ENCODE assay signal across 18 cellular contexts in the genomic region with DNA sequence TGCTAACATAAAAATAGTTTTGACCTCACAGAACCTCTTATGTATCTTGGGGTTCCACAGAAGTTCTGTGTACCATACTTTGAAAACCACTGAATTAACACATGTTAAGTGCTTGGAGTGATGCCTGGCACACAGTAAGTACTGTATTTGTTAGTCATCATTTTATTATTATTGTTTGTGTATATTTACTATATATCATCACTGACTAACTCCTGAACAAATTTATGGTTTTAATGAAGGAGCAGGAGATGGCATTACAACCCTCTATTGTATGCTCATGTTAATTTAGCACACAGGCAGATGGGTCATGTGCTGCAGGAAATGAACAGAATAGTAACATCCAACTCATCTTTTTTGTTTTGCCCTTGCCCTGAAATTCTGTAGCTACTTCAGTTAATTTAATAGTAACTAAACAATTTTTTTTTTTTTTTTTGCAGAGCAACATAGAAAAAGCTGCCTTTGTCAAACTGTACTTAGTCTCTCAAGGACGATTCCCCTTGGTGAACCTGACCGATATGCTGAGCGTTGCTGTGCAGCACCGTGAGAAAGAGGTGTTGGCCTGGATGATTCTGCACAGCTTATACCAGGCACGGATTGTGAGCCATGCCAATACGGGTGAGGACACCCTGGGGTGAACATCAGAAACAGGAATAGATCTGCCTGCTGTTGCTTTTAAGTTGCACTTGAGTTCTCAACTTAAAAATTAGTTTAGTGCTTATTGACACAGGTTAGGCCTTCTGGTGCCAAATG.
"Had no signal": no experiment of that assay in that cellular context is flagged by ENCODE, and none has a peak within 500 bp of the region (broad histone marks: within the 10 kb centered on the region; RNA-seq: fewer than 3 reads in every experiment).

No MANE protein-coding gene starts in this region.

- H3K36me3 ChIP-seq: uterus had no signal

- H3K9me3 ChIP-seq: esophagus muscularis mucosa, heart right ventricle, stomach, suprapubic skin, tibial nerve, uterus had no signal

- ATAC-seq: activated naive CD4-positive, alpha-beta T cell treated with anti-CD3 and anti-CD28 coated beads, Interleukin-2, amount 50 U/mL, for 72 hours; activated T-helper 17 cell treated with anti-CD3 and anti-CD28 coated beads, Interleukin-2, amount 50 U/mL, for 72 hours; heart right ventricle; left cardiac atrium; right cardiac atrium had no signal

- H3K4me3 ChIP-seq: coronary artery, esophagus muscularis mucosa, heart right ventricle, stomach, suprapubic skin, tibial nerve, uterus had no signal

- FAIRE-seq: astrocyte, TTC549 had no signal

- H3K27me3 ChIP-seq: esophagus muscularis mucosa, heart right ventricle, stomach, suprapubic skin, tibial nerve, uterus had no signal

- DNase-seq: activated CD8-positive, alpha-beta memory T cell treated with anti-CD3 and anti-CD28 coated beads, Interleukin-2, amount 50 U/mL, for 4 hours; activated T-cell treated with anti-CD3 and anti-CD28 coated beads, Interleukin-2, amount 50 U/mL, for 24 hours; heart right ventricle; islet precursor cell; left cardiac atrium; right cardiac atrium; stimulated activated CD4-positive, alpha-beta T cell treated with anti-CD3 and anti-CD28 coated beads, Interleukin-12 subunit alpha, Interleukin-12 subunit beta, amount 100 ng/mL, for 4 hours; stomach; uterus had no signal

- H3K4me1 ChIP-seq: uterus had no signal

- H3K27ac ChIP-seq: coronary artery, esophagus muscularis mucosa, heart right ventricle, parathyroid adenoma, stomach, suprapubic skin, tibial nerve, uterus had no signal
